Comparison of ENCODE assay signal across 17 cellular contexts in genomic region chr7:12092499-12093130, GRCh38.
"Had no signal": no experiment of that assay in that cellular context is flagged by ENCODE, and none has a peak within 500 bp of the region (broad histone marks: within the 10 kb centered on the region; RNA-seq: fewer than 3 reads in every experiment).

No MANE protein-coding gene starts in this region.

- H3K4me1 Mint-ChIP-seq: activated CD8-positive, alpha-beta memory T cell treated with anti-CD3 and anti-CD28 coated beads, Interleukin-2, amount 10 ng/mL, durations not matched to agents 7 days and 5 days; activated naive CD4-positive, alpha-beta T cell treated with anti-CD3 and anti-CD28 coated beads, Interleukin-2, amount 10 ng/mL, durations not matched to agents 7 days and 5 days; natural killer cell; stimulated activated memory B cell treated with anti-CD40 and anti-IgM and Interleukin-4, amounts not matched to agents 10 μg/mL and 1 μg/mL and 100 μg/mL, for 72 hours; T-cell had no signal

- H3K27me3 Mint-ChIP-seq: activated CD4-positive, alpha-beta memory T cell treated with anti-CD3 and anti-CD28 coated beads for 36 hours; activated CD8-positive, alpha-beta memory T cell treated with anti-CD3 and anti-CD28 coated beads, Interleukin-2, amount 10 ng/mL, durations not matched to agents 7 days and 5 days; dendritic cell treated with granulocyte-macrophage colony-stimulating factor and Interleukin-4, amounts not matched to agents 40 ng/mL and 50 ng/mL, for 4 days had no signal

- DNase-seq: activated CD4-positive, alpha-beta memory T cell treated with anti-CD3 and anti-CD28 coated beads for 36 hours; activated CD8-positive, alpha-beta memory T cell treated with anti-CD3 and anti-CD28 coated beads, Interleukin-2, amount 10 ng/mL, durations not matched to agents 7 days and 5 days; activated naive CD4-positive, alpha-beta T cell treated with anti-CD3 and anti-CD28 coated beads, Interleukin-2, amount 10 ng/mL, durations not matched to agents 7 days and 5 days; activated T-cell treated with anti-CD3 and anti-CD28 coated beads, Interleukin-2, amount 50 U/mL, for 1 hour; cerebellar nuclear complex; effector memory CD4-positive, alpha-beta T cell; hippocampal formation; left ventricle myocardium superior; mesenchymal stem cell; natural killer cell; stimulated activated CD4-positive, alpha-beta T cell treated with anti-CD3 and anti-CD28 coated beads, Interleukin-12 subunit alpha, Interleukin-12 subunit beta, amount 100 ng/mL, for 4 hours; stimulated activated CD4-positive, alpha-beta T cell treated with anti-CD3 and anti-CD28 coated beads, Interleukin-2, amount 100 ng/mL, for 24 hours; T-cell; T1000; thyroid gland had no signal

- H3K36me3 Mint-ChIP-seq: activated CD4-positive, alpha-beta memory T cell treated with anti-CD3 and anti-CD28 coated beads for 36 hours; activated CD8-positive, alpha-beta memory T cell treated with anti-CD3 and anti-CD28 coated beads, Interleukin-2, amount 10 ng/mL, durations not matched to agents 7 days and 5 days; activated naive CD4-positive, alpha-beta T cell treated with anti-CD3 and anti-CD28 coated beads, Interleukin-2, amount 10 ng/mL, durations not matched to agents 7 days and 5 days; natural killer cell; stimulated activated memory B cell treated with anti-CD40 and anti-IgM and Interleukin-4, amounts not matched to agents 10 μg/mL and 1 μg/mL and 100 μg/mL, for 72 hours; T-cell had no signal

- ATAC-seq: activated CD8-positive, alpha-beta memory T cell treated with anti-CD3 and anti-CD28 coated beads, Interleukin-2, amount 10 ng/mL, durations not matched to agents 7 days and 5 days; left ventricle myocardium superior; natural killer cell; stimulated activated memory B cell treated with anti-CD40 and anti-IgM and Interleukin-4, amounts not matched to agents 10 μg/mL and 1 μg/mL and 100 μg/mL, for 72 hours; T-cell had no signal

- H3K9me3 Mint-ChIP-seq: activated CD4-positive, alpha-beta memory T cell treated with anti-CD3 and anti-CD28 coated beads for 36 hours; activated naive CD4-positive, alpha-beta T cell treated with anti-CD3 and anti-CD28 coated beads, Interleukin-2, amount 10 ng/mL, durations not matched to agents 7 days and 5 days; dendritic cell treated with granulocyte-macrophage colony-stimulating factor and Interleukin-4, amounts not matched to agents 40 ng/mL and 50 ng/mL, for 4 days; natural killer cell; stimulated activated memory B cell treated with anti-CD40 and anti-IgM and Interleukin-4, amounts not matched to agents 10 μg/mL and 1 μg/mL and 100 μg/mL, for 72 hours had no signal

- H3K4me3 ChIP-seq: thyroid gland had no signal

- H3K27ac Mint-ChIP-seq: activated CD4-positive, alpha-beta memory T cell treated with anti-CD3 and anti-CD28 coated beads for 36 hours; activated CD8-positive, alpha-beta memory T cell treated with anti-CD3 and anti-CD28 coated beads, Interleukin-2, amount 10 ng/mL, durations not matched to agents 7 days and 5 days; activated naive CD4-positive, alpha-beta T cell treated with anti-CD3 and anti-CD28 coated beads, Interleukin-2, amount 10 ng/mL, durations not matched to agents 7 days and 5 days; dendritic cell treated with granulocyte-macrophage colony-stimulating factor and Interleukin-4, amounts not matched to agents 40 ng/mL and 50 ng/mL, for 4 days; natural killer cell; stimulated activated memory B cell treated with anti-CD40 and anti-IgM and Interleukin-4, amounts not matched to agents 10 μg/mL and 1 μg/mL and 100 μg/mL, for 72 hours; T-cell had no signal

- H3K4me3 Mint-ChIP-seq: activated CD4-positive, alpha-beta memory T cell treated with anti-CD3 and anti-CD28 coated beads for 36 hours; activated CD8-positive, alpha-beta memory T cell treated with anti-CD3 and anti-CD28 coated beads, Interleukin-2, amount 10 ng/mL, durations not matched to agents 7 days and 5 days; activated naive CD4-positive, alpha-beta T cell treated with anti-CD3 and anti-CD28 coated beads, Interleukin-2, amount 10 ng/mL, durations not matched to agents 7 days and 5 days; dendritic cell treated with granulocyte-macrophage colony-stimulating factor and Interleukin-4, amounts not matched to agents 40 ng/mL and 50 ng/mL, for 4 days; natural killer cell; stimulated activated memory B cell treated with anti-CD40 and anti-IgM and Interleukin-4, amounts not matched to agents 10 μg/mL and 1 μg/mL and 100 μg/mL, for 72 hours; T-cell had no signal
